In genomic region chr10:24209421-24209770, GRCh38 we compare ENCODE assay signal across 8 cellular contexts. TPM values are rescaled to one million over a fixed set of nuclear protein-coding genes. Genes with fewer than 3 reads are reported as not detected.
DNase-seq lines count a peak whose midpoint lies in the region; ATAC-seq and TF ChIP-seq lines count a peak whose summit lies in the region.

No MANE protein-coding gene starts in this region.

- TF ChIP-seq CTCF in right atrium auricular region (IDR thresholded peaks at IDR 0.05), result no peak

- peaks cover 27% of the 10 kb centered on the region for H3K27me3 Mint-ChIP-seq in activated T-cell treated with anti-CD3 and anti-CD28 coated beads, Interleukin-2, amount 50 U/mL, for 4 hours (ENCODE audit: low read depth)

- peak overlapping the region; percentile 57 to 65 for H3K4me3 ChIP-seq in right atrium auricular region

- peak; percentile 20 for DNase-seq in stimulated activated naive CD4-positive, alpha-beta T cell treated with Interleukin-2 at 50 U/mL for 16 hours (lab: John Stamatoyannopoulos, UW)
- DNase-seq in stimulated activated naive CD4-positive, alpha-beta T cell (lab: John Stamatoyannopoulos, UW), result no peak
- DNase-seq in activated T-cell treated with anti-CD3 and anti-CD28 coated beads, Interleukin-2, amount 50 U/mL, for 4 hours, result no peak
- DNase-seq in right atrium auricular region (ENCODE audit: low spot score) (peak; percentile 62), NCI-H2081 (lab: John Stamatoyannopoulos, UW) (no peak), LoVo (ENCODE audit: low spot score) (no peak)
- DNase-seq in stimulated activated CD4-positive, alpha-beta T cell treated with anti-CD3 and anti-CD28 coated beads, Interleukin-15, amount 100 ng/mL, for 24 hours, result peak; percentile 55

- H3K4me3 Mint-ChIP-seq in activated T-cell treated with anti-CD3 and anti-CD28 coated beads, Interleukin-2, amount 50 U/mL, for 4 hours, result peak overlapping the region; percentile 67

- ATAC-seq in HG03135 (IDR thresholded peaks at IDR 0.05; ENCODE audit: unreplicated experiment), result peak; percentile 53
- ATAC-seq in activated T-cell treated with anti-CD3 and anti-CD28 coated beads, Interleukin-2, amount 50 U/mL, for 4 hours, result peak; percentile 59 to 72

- no peaks in the 10 kb centered on the region for H3K9me3 ChIP-seq in right atrium auricular region

- no peaks in the 10 kb centered on the region for H3K36me3 Mint-ChIP-seq in activated T-cell treated with anti-CD3 and anti-CD28 coated beads, Interleukin-2, amount 50 U/mL, for 4 hours (ENCODE audit: insufficient read depth)

- H3K4me1 ChIP-seq in right atrium auricular region, result peaks cover 0 to 61% of the 10 kb centered on the region in 2 donors

- H3K4me1 Mint-ChIP-seq in activated T-cell treated with anti-CD3 and anti-CD28 coated beads, Interleukin-2, amount 50 U/mL, for 4 hours (ENCODE audit: low read depth), result peaks cover 21% of the 10 kb centered on the region

- H3K36me3 ChIP-seq in right atrium auricular region, result no peaks in the 10 kb centered on the region

- peak overlapping the region; percentile 91 to 97 for H3K27ac ChIP-seq in right atrium auricular region

- H3K9me3 Mint-ChIP-seq in activated T-cell treated with anti-CD3 and anti-CD28 coated beads, Interleukin-2, amount 50 U/mL, for 4 hours, result no peaks in the 10 kb centered on the region

- H3K27me3 ChIP-seq in right atrium auricular region, result no peaks in the 10 kb centered on the region

RNA-seq across cellular contexts. Expression of gene KIAA1217, which starts 0.5 kb away (rescaled TPM):
- under 1 TPM; 0.20 to 0.87 (median 0.50) TPM for total RNA-seq in activated T-cell treated with anti-CD3 and anti-CD28 coated beads, Interleukin-2, amount 50 U/mL, for 4 hours
- 10 to 100 TPM; 24.0 to 33.3 TPM for total RNA-seq in right atrium auricular region

Comparison
In these comparisons a context has a peak if more than half of its experiments do, and no peak if none do; other contexts are left out.
1. DNase-seq: peak in stimulated activated naive CD4-positive, alpha-beta T cell treated with Interleukin-2 at 50 U/mL for 16 hours (single experiment), right atrium auricular region (single experiment) and stimulated activated CD4-positive, alpha-beta T cell treated with anti-CD3 and anti-CD28 coated beads, Interleukin-15, amount 100 ng/mL, for 24 hours (single experiment); none in stimulated activated naive CD4-positive, alpha-beta T cell (0 of 6), activated T-cell treated with anti-CD3 and anti-CD28 coated beads, Interleukin-2, amount 50 U/mL, for 4 hours (single experiment), NCI-H2081 (0 of 2) and LoVo (single experiment).
2. RNA of gene KIAA1217, which starts 0.5 kb away (total RNA-seq): 24.0 to 33.3 TPM in right atrium auricular region; 0.20 to 0.87 TPM in activated T-cell treated with anti-CD3 and anti-CD28 coated beads, Interleukin-2, amount 50 U/mL, for 4 hours; every median in the first group is over 10 times any median in the second.